Comparison of ENCODE assay signal across 1 cellular context in the genomic region with DNA sequence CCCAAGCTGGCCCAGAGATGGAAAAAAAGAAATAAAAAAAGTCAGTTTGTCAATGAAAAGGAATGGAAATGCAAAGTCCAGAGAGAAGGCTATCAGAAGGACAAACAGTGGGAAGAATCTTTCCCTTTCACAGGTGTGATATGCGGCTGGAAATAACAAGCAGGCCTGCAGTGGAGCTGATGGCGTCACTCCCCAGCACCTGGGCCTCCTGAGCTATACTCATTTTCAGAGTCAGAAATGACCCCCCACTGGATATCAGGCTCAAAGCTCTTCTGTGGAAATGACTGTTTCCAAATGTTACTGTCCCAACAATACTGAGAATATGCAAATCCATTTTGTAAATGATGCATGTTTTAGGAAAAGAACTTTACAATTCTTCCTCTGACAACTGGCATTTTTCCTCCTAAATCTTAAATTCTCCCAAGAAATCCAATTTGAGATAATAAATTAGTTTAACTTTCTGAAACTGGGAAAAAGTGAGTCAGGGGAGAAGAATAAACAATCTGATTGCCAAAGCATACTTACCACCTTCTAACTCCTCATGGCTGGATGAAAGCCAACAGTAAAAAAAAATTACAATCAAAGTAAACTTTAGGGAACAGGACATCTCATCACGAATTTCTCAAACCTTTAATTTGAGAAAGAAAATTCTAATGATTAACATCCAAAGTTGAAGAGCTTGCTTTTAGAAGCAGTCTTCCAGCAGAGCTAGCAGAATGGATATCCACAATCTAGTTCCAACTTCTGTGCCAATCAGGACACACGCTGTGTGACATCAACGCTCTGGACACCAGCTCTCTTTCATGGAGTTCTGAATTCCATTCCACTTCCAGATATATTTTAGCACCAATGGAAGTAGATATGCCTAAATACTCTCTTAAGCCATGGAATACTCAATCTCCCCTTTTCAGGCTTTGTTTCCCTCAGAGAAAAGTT.
TF ChIP-seq lines count a peak whose summit lies in the region.

No MANE protein-coding gene starts in this region.

TF ChIP-seq in endothelial cell of umbilical vein, 7 proteins besides CTCF, POLR2A, EP300 and RAD21:
- TF ChIP-seq MYC (IDR thresholded peaks at IDR 0.05; ENCODE audit: low read depth, low read length) (no peak), POLR2AphosphoS5 (IDR thresholded peaks at IDR 0.05; ENCODE audit: insufficient read depth, low read depth, low read length) (no peak), FOS (IDR thresholded peaks at IDR 0.05; ENCODE audit: borderline replicate concordance, insufficient read depth, low read length) (peak; percentile 27), JUN (IDR thresholded peaks at IDR 0.05; ENCODE audit: borderline replicate concordance, insufficient read depth, insufficient read length, low read depth) (peak; percentile 45)
